Comparison of ENCODE assay signal across 1 cellular context in genomic region chr12:42125372-42125767, GRCh38.
TF ChIP-seq lines count a peak whose summit lies in the region.

No MANE protein-coding gene starts in this region.

TF ChIP-seq in IMR-90, 13 proteins besides CTCF, POLR2A, EP300 and RAD21:
- TF ChIP-seq SMC3 (IDR thresholded peaks at IDR 0.05; ENCODE audit: low read depth, low read length): no peak
- TF ChIP-seq BHLHE40 (IDR thresholded peaks at IDR 0.05; ENCODE audit: low read depth, low read length): no peak
- TF ChIP-seq FOS (IDR thresholded peaks at IDR 0.05; ENCODE audit: low read depth, low read length): no peak
- no peak for TF ChIP-seq CEBPB (IDR thresholded peaks at IDR 0.05; ENCODE audit: low read depth, low read length)
- TF ChIP-seq CHD1 (IDR thresholded peaks at IDR 0.05; ENCODE audit: low read depth, low read length): no peak
- TF ChIP-seq RCOR1 (IDR thresholded peaks at IDR 0.05; ENCODE audit: insufficient replicate concordance, low read length): no peak
- TF ChIP-seq NFE2L2 (IDR thresholded peaks at IDR 0.05; ENCODE audit: low read depth, low read length): no peak
